In the genomic region with DNA sequence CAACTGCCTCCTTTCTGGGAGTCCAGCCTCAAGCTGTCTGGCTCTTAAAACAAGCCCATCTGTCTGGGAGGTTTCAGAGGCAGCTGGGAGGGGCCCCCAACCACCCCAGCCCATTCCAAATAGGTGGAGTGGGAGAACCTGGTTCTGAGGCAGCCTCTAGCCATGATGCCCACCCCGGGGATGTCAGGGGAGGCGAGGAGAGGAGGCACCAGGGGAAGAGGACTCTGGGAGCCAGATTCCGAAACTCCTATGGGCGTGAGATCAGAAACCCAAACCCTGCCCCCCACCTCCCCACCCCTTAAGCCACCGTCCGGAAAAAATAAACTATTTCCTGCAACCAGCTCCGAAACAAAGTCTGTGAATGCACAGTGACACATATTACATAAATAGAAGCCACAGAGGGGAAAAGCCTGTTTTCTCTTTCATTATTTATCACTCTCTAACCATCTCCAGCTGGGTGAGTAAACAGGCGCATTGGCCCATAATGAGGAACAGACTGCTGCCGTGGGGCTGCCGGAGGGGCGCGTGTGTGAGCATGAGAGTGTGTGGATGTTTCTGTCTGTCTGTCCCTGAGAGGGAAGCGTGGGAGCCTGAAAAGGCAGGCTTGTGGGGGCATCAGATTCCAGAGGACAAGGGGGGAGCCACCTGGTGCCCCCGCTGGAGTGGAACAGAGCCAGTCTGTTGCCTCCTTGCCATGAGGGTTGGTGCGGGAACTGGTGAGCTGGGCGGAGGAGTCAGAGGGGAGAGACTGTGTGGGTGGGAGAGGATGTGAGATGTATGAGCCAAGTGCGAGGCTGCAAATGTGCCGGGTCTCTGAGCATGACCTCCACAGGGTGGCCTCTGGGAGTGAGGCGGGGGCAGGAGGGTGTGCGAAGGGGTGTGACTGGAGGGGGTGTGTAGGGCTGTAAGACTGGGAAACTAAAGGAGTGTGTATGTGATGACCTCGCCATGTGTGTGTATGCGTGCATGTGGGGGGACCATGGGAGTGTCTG, we compare ENCODE assay signal across 8 cellular contexts. TPM values are rescaled to one million over a fixed set of nuclear protein-coding genes. Genes with fewer than 3 reads are reported as not detected.
DNase-seq lines count a peak whose midpoint lies in the region; ATAC-seq and TF ChIP-seq lines count a peak whose summit lies in the region.

No MANE protein-coding gene starts in this region.

- H3K4me3 Mint-ChIP-seq in activated naive CD8-positive, alpha-beta T cell treated with anti-CD3 and anti-CD28 coated beads, Interleukin-2, amount 10 ng/mL, durations not matched to agents 7 days and 5 days: peak overlapping the region; percentile 78
- H3K4me3 Mint-ChIP-seq in neural progenitor cell: peak overlapping the region; percentile 27

- H3K27me3 Mint-ChIP-seq in activated naive CD8-positive, alpha-beta T cell treated with anti-CD3 and anti-CD28 coated beads, Interleukin-2, amount 10 ng/mL, durations not matched to agents 7 days and 5 days: peaks cover 37% of the 10 kb centered on the region
- peaks cover 23% of the 10 kb centered on the region for H3K27me3 Mint-ChIP-seq in neural progenitor cell (ENCODE audit: insufficient read depth, low read depth)

- no peak overlapping the region for H2AFZ ChIP-seq in neural progenitor cell (replicated peaks)

- H3K27ac ChIP-seq in BLaER1 (peak overlapping the region; percentile 75), SJSA1 (peak overlapping the region; percentile 36), neural progenitor cell (no peak overlapping the region), left ventricle myocardium inferior (replicated peaks) (no peak overlapping the region)

- H3K36me3 Mint-ChIP-seq in activated naive CD8-positive, alpha-beta T cell treated with anti-CD3 and anti-CD28 coated beads, Interleukin-2, amount 10 ng/mL, durations not matched to agents 7 days and 5 days: no peaks in the 10 kb centered on the region
- H3K36me3 Mint-ChIP-seq in neural progenitor cell: no peaks in the 10 kb centered on the region

- no peaks in the 10 kb centered on the region for H3K9me3 Mint-ChIP-seq in activated naive CD8-positive, alpha-beta T cell treated with anti-CD3 and anti-CD28 coated beads, Interleukin-2, amount 10 ng/mL, durations not matched to agents 7 days and 5 days
- H3K9me3 Mint-ChIP-seq in neural progenitor cell: no peaks in the 10 kb centered on the region

- H3K27me3 ChIP-seq in BLaER1 (no peaks in the 10 kb centered on the region; the same call in 1 of the 2 replicates), SJSA1 (replicated peaks) (no peaks in the 10 kb centered on the region; the same call in 1 of the 2 replicates), neural progenitor cell (peaks cover 73% of the 10 kb centered on the region), left ventricle myocardium inferior (ENCODE audit: low read depth) (peaks cover 89% of the 10 kb centered on the region)

- H3K4me2 ChIP-seq in BLaER1: peak overlapping the region; percentile 95
- no peak overlapping the region for H3K4me2 ChIP-seq in neural progenitor cell

- H3K36me3 ChIP-seq in BLaER1: no peaks in the 10 kb centered on the region
- H3K36me3 ChIP-seq in SJSA1: no peaks in the 10 kb centered on the region
- H3K36me3 ChIP-seq in neural progenitor cell: no peaks in the 10 kb centered on the region
- no peaks in the 10 kb centered on the region for H3K36me3 ChIP-seq in left ventricle myocardium inferior

- H3K27ac Mint-ChIP-seq in activated naive CD8-positive, alpha-beta T cell treated with anti-CD3 and anti-CD28 coated beads, Interleukin-2, amount 10 ng/mL, durations not matched to agents 7 days and 5 days: peak overlapping the region; percentile 72
- peak overlapping the region; percentile 7 for H3K27ac Mint-ChIP-seq in neural progenitor cell

- no peaks in the 10 kb centered on the region for H3K79me2 ChIP-seq in neural progenitor cell (ENCODE audit: low read depth)

- peaks cover 87% of the 10 kb centered on the region for H3K4me1 ChIP-seq in BLaER1
- H3K4me1 ChIP-seq in SJSA1 (replicated peaks): peaks cover 28% of the 10 kb centered on the region
- H3K4me1 ChIP-seq in neural progenitor cell: peaks cover 13% of the 10 kb centered on the region
- H3K4me1 ChIP-seq in left ventricle myocardium inferior: peaks cover 21% of the 10 kb centered on the region

- peaks cover 44% of the 10 kb centered on the region for H4K20me1 ChIP-seq in BLaER1
- H4K20me1 ChIP-seq in neural progenitor cell (ENCODE audit: low read depth): peaks cover 5% of the 10 kb centered on the region

- intact Hi-C loops in left ventricle myocardium inferior (cut with micrococcal nuclease): no loop called here

- peaks cover 20% of the 10 kb centered on the region for H3F3A ChIP-seq in neural progenitor cell (ENCODE audit: low read depth)

- TF ChIP-seq CTCF in neural progenitor cell (IDR thresholded peaks at IDR 0.05) (no peak), left ventricle myocardium inferior (IDR thresholded peaks at IDR 0.05; ENCODE audit: borderline replicate concordance) (no peak)

- no peaks in the 10 kb centered on the region for H3K9me3 ChIP-seq in BLaER1
- H3K9me3 ChIP-seq in SJSA1 (replicated peaks): no peaks in the 10 kb centered on the region
- H3K9me3 ChIP-seq in neural progenitor cell (ENCODE audit: low read depth): no peaks in the 10 kb centered on the region
- H3K9me3 ChIP-seq in left ventricle myocardium inferior (replicated peaks): no peaks in the 10 kb centered on the region

- H3K9ac ChIP-seq in BLaER1: peak overlapping the region; percentile 45
- H3K9ac ChIP-seq in neural progenitor cell: no peak overlapping the region

- peak overlapping the region; percentile 39 for H3K4me3 ChIP-seq in BLaER1
- H3K4me3 ChIP-seq in SJSA1: peak overlapping the region; percentile 9; the same call in 1 of the 2 replicates
- H3K4me3 ChIP-seq in neural progenitor cell: no peak overlapping the region
- no peak overlapping the region for H3K4me3 ChIP-seq in left ventricle myocardium inferior

- ATAC-seq in GM19025 (IDR thresholded peaks at IDR 0.05; ENCODE audit: low read depth, unreplicated experiment): peak; percentile 92
- ATAC-seq in HG03066 (IDR thresholded peaks at IDR 0.05; ENCODE audit: low read depth, unreplicated experiment): peak; percentile 84
- ATAC-seq in activated naive CD8-positive, alpha-beta T cell treated with anti-CD3 and anti-CD28 coated beads, Interleukin-2, amount 10 ng/mL, durations not matched to agents 7 days and 5 days (ENCODE audit: low read depth): peak; percentile 88

- POLR2A ChIA-PET in activated naive CD8-positive, alpha-beta T cell treated with anti-CD3 and anti-CD28 coated beads, Interleukin-2, amount 10 ng/mL, durations not matched to agents 7 days and 5 days (lab: Charles Lee): interaction anchor here (0.6 to 0.7 kb wide), 2 partner anchors 15 to 18 kb away, joined by 3 to 4 read pairs; no protein-coding TSS in a partner anchor

- DNase-seq in SJSA1 (ENCODE audit: low read depth in 1 of 2, low spot score in 2 of 2) (peak; percentile 72 to 88), neural progenitor cell (ENCODE audit: low spot score) (no peak), GOT3 (lab: John Stamatoyannopoulos, UW) (no peak), left ventricle myocardium inferior (no peak)
- peak; percentile 54 for DNase-seq in activated naive CD8-positive, alpha-beta T cell treated with anti-CD3 and anti-CD28 coated beads, Interleukin-2, amount 10 ng/mL, durations not matched to agents 7 days and 5 days

- H3K4me1 Mint-ChIP-seq in activated naive CD8-positive, alpha-beta T cell treated with anti-CD3 and anti-CD28 coated beads, Interleukin-2, amount 10 ng/mL, durations not matched to agents 7 days and 5 days: peaks cover 23% of the 10 kb centered on the region
- peaks cover 47% of the 10 kb centered on the region for H3K4me1 Mint-ChIP-seq in neural progenitor cell

RNA-seq across cellular contexts. Expression of a gene that starts 14.3 kb away (rescaled TPM):
- total RNA-seq in SJSA1 (2014; rRNA removed; shearing (Covaris generic)): 3.9 and 5.1 TPM in 2 replicates
- total RNA-seq in activated naive CD8-positive, alpha-beta T cell treated with anti-CD3 and anti-CD28 coated beads, Interleukin-2, amount 10 ng/mL, durations not matched to agents 7 days and 5 days: 1 to 10 TPM; 7.5 to 8.8 TPM
- total RNA-seq in neural progenitor cell (ENCODE audit: low replicate concordance) (2.7 and 6.9 TPM in 2 replicates), left ventricle myocardium inferior (15.0 TPM)

Comparison
In these comparisons a context has a peak if more than half of its experiments do, and no peak if none do; other contexts are left out.
1. H3K27ac ChIP-seq: peak in BLaER1 (single experiment) and SJSA1 (single experiment); none in neural progenitor cell (single experiment) and left ventricle myocardium inferior (single experiment).
2. H3K4me3 ChIP-seq: peak in BLaER1 (single experiment) and SJSA1 (single experiment); none in neural progenitor cell (single experiment) and left ventricle myocardium inferior (single experiment).
3. DNase-seq: peak in SJSA1 (2 of 2) and activated naive CD8-positive, alpha-beta T cell treated with anti-CD3 and anti-CD28 coated beads, Interleukin-2, amount 10 ng/mL, durations not matched to agents 7 days and 5 days (single experiment); none in neural progenitor cell (single experiment), GOT3 (single experiment) and left ventricle myocardium inferior (single experiment).
4. Peak in every context shown above with its lines, with median percentiles within 50 percentile points of each other: ATAC-seq.